In the genomic region with DNA sequence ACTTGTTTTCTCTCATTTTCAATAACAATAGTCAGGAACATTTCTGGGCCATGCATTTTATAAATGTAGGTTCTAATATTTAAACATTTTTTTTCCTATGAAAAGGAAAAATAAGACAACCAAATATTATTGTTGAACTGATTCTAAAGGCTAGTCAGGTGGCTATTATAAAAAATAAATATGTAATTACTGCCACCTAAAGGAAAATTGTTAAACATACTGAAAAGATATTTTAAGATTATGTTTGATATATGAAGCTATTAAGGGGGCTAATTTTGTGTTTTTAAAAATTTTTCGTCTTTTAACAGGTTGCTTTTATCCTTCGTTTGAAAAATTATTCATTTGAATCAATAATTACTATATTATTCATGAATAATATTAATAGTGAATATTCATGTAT, we compare ENCODE assay signal across 1 cellular context.
TF ChIP-seq lines count a peak whose summit lies in the region.

No MANE protein-coding gene starts in this region.

TF ChIP-seq in endothelial cell of umbilical vein, 7 proteins besides CTCF, POLR2A, EP300 and RAD21:
- TF ChIP-seq POLR2AphosphoS5 (IDR thresholded peaks at IDR 0.05; ENCODE audit: insufficient read depth, low read depth, low read length) = no peak
- TF ChIP-seq, protein P1, sequence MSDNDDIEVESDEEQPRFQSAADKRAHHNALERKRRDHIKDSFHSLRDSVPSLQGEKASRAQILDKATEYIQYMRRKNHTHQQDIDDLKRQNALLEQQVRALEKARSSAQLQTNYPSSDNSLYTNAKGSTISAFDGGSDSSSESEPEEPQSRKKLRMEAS (IDR thresholded peaks at IDR 0.05; ENCODE audit: insufficient read depth, insufficient read length) = no peak
- TF ChIP-seq FOS (IDR thresholded peaks at IDR 0.05; ENCODE audit: borderline replicate concordance, insufficient read depth, low read length) = no peak
